Comparison of ENCODE assay signal across 25 cellular contexts in the genomic region with DNA sequence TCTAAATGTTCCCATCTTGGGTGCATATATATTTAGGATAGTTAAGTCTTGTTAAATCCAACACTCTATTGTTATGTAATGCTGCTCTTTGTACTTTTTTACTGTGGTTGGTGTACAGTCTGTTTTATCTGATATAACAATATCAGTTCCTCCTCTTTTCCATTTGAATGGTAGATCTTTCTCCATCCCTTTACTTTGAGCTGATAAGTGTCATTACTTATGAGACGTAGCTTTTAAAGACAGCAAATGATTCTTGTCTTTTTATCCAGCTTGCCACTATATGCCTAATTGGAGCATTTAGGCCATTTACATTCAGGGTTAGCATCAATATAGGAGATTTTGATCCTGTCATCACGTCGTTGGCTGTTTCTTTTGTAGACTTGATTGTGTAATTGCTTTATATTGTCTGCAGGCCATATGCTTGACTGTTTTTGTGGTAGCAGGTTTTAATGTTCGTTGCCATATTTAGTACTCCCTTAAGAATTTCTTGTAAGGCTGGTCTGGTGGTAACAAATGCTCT.
"Had no signal": no experiment of that assay in that cellular context is flagged by ENCODE, and none has a peak within 500 bp of the region (broad histone marks: within the 10 kb centered on the region; RNA-seq: fewer than 3 reads in every experiment).

No MANE protein-coding gene starts in this region.

- H3K36me3 Mint-ChIP-seq: activated naive CD4-positive, alpha-beta T cell treated with anti-CD3 and anti-CD28 coated beads, Interleukin-2, amount 50 U/mL, for 72 hours; WTC11 had no signal

- DNase-seq: activated CD4-positive, alpha-beta T cell treated with anti-CD3 and anti-CD28 coated beads for 48 hours; activated CD4-positive, alpha-beta T cell treated with anti-CD3 and anti-CD28 coated beads, Interleukin-2, amount 50 U/mL, for 4 hours; activated CD4-positive, CD25-positive, alpha-beta regulatory T cell treated with anti-CD3 and anti-CD28 coated beads, Interleukin-2, amount 50 U/mL, for 72 hours; activated CD8-positive, alpha-beta memory T cell treated with anti-CD3 and anti-CD28 coated beads, Interleukin-2, amount 50 U/mL, for 48 hours; activated CD8-positive, alpha-beta T cell treated with anti-CD3 and anti-CD28 coated beads, Interleukin-2, amount 10 ng/mL, durations not matched to agents 7 days and 5 days; activated effector memory CD4-positive, alpha-beta T cell treated with anti-CD3 and anti-CD28 coated beads, Interleukin-2, amount 50 U/mL, for 16 hours; activated naive CD4-positive, alpha-beta T cell treated with Interleukin-2 at 50 U/mL for 16 hours; activated naive CD8-positive, alpha-beta T cell treated with anti-CD3 and anti-CD28 coated beads, Interleukin-2, amount 50 U/mL, for 24 hours; activated T-cell treated with anti-CD3 and anti-CD28 coated beads, Interleukin-2, amount 50 U/mL, for 1 hour; amniotic stem cell; body of pancreas; MM.1S; NCI-H187 treated with DMSO at 0.1 percent for 48 hours; NCI-H2081 treated with DMSO at 0.1 percent for 48 hours; NCI-H226; NCI-H526; Peyer's patch; Right ventricle myocardium superior; SJCRH30; SW 1271 had no signal

- H3K4me3 Mint-ChIP-seq: activated CD8-positive, alpha-beta T cell treated with anti-CD3 and anti-CD28 coated beads, Interleukin-2, amount 10 ng/mL, durations not matched to agents 7 days and 5 days; activated naive CD8-positive, alpha-beta T cell treated with anti-CD3 and anti-CD28 coated beads, Interleukin-2, amount 50 U/mL, for 24 hours; central memory CD8-positive, alpha-beta T cell; T-helper 1 cell treated with Interleukin-12 subunit alpha and Interleukin-12 subunit beta and Interleukin-4 antibody, amounts not matched to agents 30 μg/mL and 1 μg/mL, for 36 hours; WTC11 had no signal

- H3K4me1 Mint-ChIP-seq: activated naive CD8-positive, alpha-beta T cell treated with anti-CD3 and anti-CD28 coated beads, Interleukin-2, amount 50 U/mL, for 24 hours; central memory CD8-positive, alpha-beta T cell had no signal

- H3K27me3 Mint-ChIP-seq: activated naive CD8-positive, alpha-beta T cell treated with anti-CD3 and anti-CD28 coated beads, Interleukin-2, amount 50 U/mL, for 24 hours; central memory CD8-positive, alpha-beta T cell had no signal

- H3K27ac Mint-ChIP-seq: activated CD8-positive, alpha-beta T cell treated with anti-CD3 and anti-CD28 coated beads, Interleukin-2, amount 10 ng/mL, durations not matched to agents 7 days and 5 days; activated naive CD4-positive, alpha-beta T cell treated with anti-CD3 and anti-CD28 coated beads, Interleukin-2, amount 50 U/mL, for 72 hours; activated naive CD8-positive, alpha-beta T cell treated with anti-CD3 and anti-CD28 coated beads, Interleukin-2, amount 50 U/mL, for 24 hours; T-helper 1 cell treated with Interleukin-12 subunit alpha and Interleukin-12 subunit beta and Interleukin-4 antibody, amounts not matched to agents 30 μg/mL and 1 μg/mL, for 36 hours; WTC11 had no signal

- ATAC-seq: activated CD8-positive, alpha-beta T cell treated with anti-CD3 and anti-CD28 coated beads, Interleukin-2, amount 10 ng/mL, durations not matched to agents 7 days and 5 days; activated naive CD4-positive, alpha-beta T cell treated with anti-CD3 and anti-CD28 coated beads, Interleukin-2, amount 50 U/mL, for 72 hours; activated naive CD8-positive, alpha-beta T cell treated with anti-CD3 and anti-CD28 coated beads, Interleukin-2, amount 50 U/mL, for 24 hours; body of pancreas; SK-N-SH treated with all-trans-retinoic acid at 6 μM for 48 hours; WTC11 had no signal
